ENCODE assay signal across 35 cellular contexts in the genomic region with DNA sequence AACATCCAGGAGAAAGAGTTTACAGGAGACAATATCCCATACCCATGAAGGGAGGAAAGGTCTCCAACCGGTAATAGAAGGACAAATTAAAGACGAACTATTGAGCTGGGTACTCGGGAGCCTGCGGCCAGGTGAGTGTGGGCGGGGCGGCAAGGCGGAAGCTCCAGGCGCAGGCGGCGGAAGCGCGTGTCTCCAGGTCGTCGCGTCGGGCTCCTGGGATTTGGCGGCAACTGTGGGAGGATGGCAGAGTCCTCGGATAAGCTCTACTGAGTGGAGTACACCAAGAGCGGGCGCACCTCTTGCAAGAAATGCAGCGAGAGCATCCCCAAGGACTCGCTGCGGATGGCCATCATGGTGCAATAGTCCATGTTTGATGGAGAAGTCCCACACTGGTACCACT.
"Had no signal": no experiment of that assay in that cellular context is flagged by ENCODE, and none has a peak within 500 bp of the region (broad histone marks: within the 10 kb centered on the region; RNA-seq: fewer than 3 reads in every experiment).

No MANE protein-coding gene starts in this region.

- ATAC-seq: activated CD8-positive, alpha-beta T cell treated with anti-CD3 and anti-CD28 coated beads for 36 hours; activated naive CD4-positive, alpha-beta T cell treated with anti-CD3 and anti-CD28 coated beads, Interleukin-2, amount 50 U/mL, for 72 hours; activated T-cell treated with anti-CD3 and anti-CD28 coated beads, Interleukin-2, amount 50 U/mL, for 4 hours; activated T-cell treated with anti-CD3 and anti-CD28 coated beads, Interleukin-2, amount 50 U/mL, for 72 hours; activated T-helper 17 cell treated with anti-CD3 and anti-CD28 coated beads, Interleukin-2, amount 50 U/mL, for 72 hours; body of pancreas had no signal

- DNase-seq: activated B cell treated with CpG ODN at 0.5 μM for 24 hours; activated CD4-positive, alpha-beta memory T cell treated with anti-CD3 and anti-CD28 coated beads for 36 hours; activated CD4-positive, alpha-beta T cell treated with anti-CD3 and anti-CD28 coated beads for 4 hours; activated CD4-positive, alpha-beta T cell treated with anti-CD3 and anti-CD28 coated beads, Interleukin-2, amount 10 ng/mL, durations not matched to agents 24 days and 14 days; activated CD4-positive, alpha-beta T cell treated with anti-CD3 and anti-CD28 coated beads, Interleukin-2, amount 50 U/mL, for 1 hour; activated CD4-positive, alpha-beta T cell treated with anti-CD3 and anti-CD28 coated beads, Interleukin-2, amount 50 U/mL, for 4 hours; activated CD4-positive, CD25-positive, alpha-beta regulatory T cell treated with anti-CD3 and anti-CD28 coated beads, Interleukin-2, amount 50 U/mL, for 72 hours; activated CD8-positive, alpha-beta memory T cell treated with anti-CD3 and anti-CD28 coated beads, Interleukin-2, amount 50 U/mL, for 4 hours; activated CD8-positive, alpha-beta T cell treated with anti-CD3 and anti-CD28 coated beads for 36 hours; activated effector memory CD4-positive, alpha-beta T cell treated with anti-CD3 and anti-CD28 coated beads, Interleukin-2, amount 50 U/mL, for 16 hours; activated gamma-delta T cell treated with Interleukin-2 at 50 U/mL for 16 hours; activated naive CD4-positive, alpha-beta T cell; activated naive CD4-positive, alpha-beta T cell treated with anti-CD3 and anti-CD28 coated beads for 36 hours; activated naive CD4-positive, alpha-beta T cell treated with anti-CD3 and anti-CD28 coated beads, Interleukin-2, amount 50 U/mL, for 16 hours; activated naive CD8-positive, alpha-beta T cell treated with anti-CD3 and anti-CD28 coated beads for 36 hours; activated T-cell treated with anti-CD3 and anti-CD28 coated beads for 4 hours; activated T-cell treated with anti-CD3 and anti-CD28 coated beads, Interleukin-2, amount 50 U/mL, for 1 hour; activated T-cell treated with anti-CD3 and anti-CD28 coated beads, Interleukin-2, amount 50 U/mL, for 4 hours; activated T-cell treated with anti-CD3 and anti-CD28 coated beads, Interleukin-2, amount 50 U/mL, for 72 hours; adrenal gland; amniotic stem cell; aorta; body of pancreas; brain microvascular endothelial cell; central memory CD4-positive, alpha-beta T cell; T-helper 1 cell; T-helper 2 cell; T-helper 9 cell had no signal

- H3K27me3 ChIP-seq: adrenal gland, body of pancreas, brain microvascular endothelial cell, breast epithelium had no signal

- H3K4me3 ChIP-seq: adrenal gland, body of pancreas, breast epithelium had no signal

- H3K36me3 ChIP-seq: adrenal gland, brain microvascular endothelial cell, breast epithelium had no signal

- H3K27ac ChIP-seq: adrenal gland, body of pancreas, brain microvascular endothelial cell, breast epithelium, VCaP had no signal

- H3K27ac Mint-ChIP-seq: activated B cell treated with CpG ODN at 0.5 μM for 24 hours; activated CD4-positive, alpha-beta memory T cell treated with anti-CD3 and anti-CD28 coated beads for 36 hours; activated CD4-positive, alpha-beta T cell treated with anti-CD3 and anti-CD28 coated beads, Interleukin-2, amount 10 ng/mL, durations not matched to agents 24 days and 14 days; activated CD8-positive, alpha-beta T cell treated with anti-CD3 and anti-CD28 coated beads for 36 hours; activated naive CD4-positive, alpha-beta T cell treated with anti-CD3 and anti-CD28 coated beads for 36 hours; activated naive CD8-positive, alpha-beta T cell treated with anti-CD3 and anti-CD28 coated beads for 36 hours; activated T-cell treated with anti-CD3 and anti-CD28 coated beads, Interleukin-2, amount 50 U/mL, for 72 hours; activated T-helper 1 cell treated with anti-CD3 and anti-CD28 coated beads, Interleukin-12 subunit alpha, Interleukin-12 subunit beta, Interleukin-2, Interleukin-4 antibody, amounts not matched to agents 30 ng/mL and 10 ng/mL and 1 ng/mL, durations not matched to agents 14 hours and 24 hours and 36 hours; activated T-helper 17 cell treated with anti-CD3 and anti-CD28 coated beads, Interleukin-2, amount 50 U/mL, for 72 hours; T-helper 1 cell treated with Interleukin-12 subunit alpha and Interleukin-12 subunit beta and Interleukin-4 antibody, amounts not matched to agents 30 μg/mL and 1 μg/mL, for 36 hours; T-helper 2 cell treated with Interferon-gamma antibody and Interleukin-4, amounts not matched to agents 5 μg/mL and 100 μg/mL, for 36 hours had no signal

- H3K4me3 Mint-ChIP-seq: activated B cell treated with CpG ODN at 0.5 μM for 24 hours; activated CD4-positive, alpha-beta memory T cell treated with anti-CD3 and anti-CD28 coated beads for 36 hours; activated CD4-positive, alpha-beta T cell treated with anti-CD3 and anti-CD28 coated beads, Interleukin-2, amount 10 ng/mL, durations not matched to agents 24 days and 14 days; activated CD8-positive, alpha-beta T cell treated with anti-CD3 and anti-CD28 coated beads for 36 hours; activated naive CD4-positive, alpha-beta T cell treated with anti-CD3 and anti-CD28 coated beads for 36 hours; activated naive CD8-positive, alpha-beta T cell treated with anti-CD3 and anti-CD28 coated beads for 36 hours; activated T-cell treated with anti-CD3 and anti-CD28 coated beads, Interleukin-2, amount 50 U/mL, for 4 hours; activated T-cell treated with anti-CD3 and anti-CD28 coated beads, Interleukin-2, amount 50 U/mL, for 72 hours; activated T-helper 1 cell treated with anti-CD3 and anti-CD28 coated beads, Interleukin-12 subunit alpha, Interleukin-12 subunit beta, Interleukin-2, Interleukin-4 antibody, amounts not matched to agents 30 ng/mL and 10 ng/mL and 1 ng/mL, durations not matched to agents 14 hours and 24 hours and 36 hours; activated T-helper 17 cell treated with anti-CD3 and anti-CD28 coated beads, Interleukin-2, amount 50 U/mL, for 72 hours; T-helper 1 cell treated with Interleukin-12 subunit alpha and Interleukin-12 subunit beta and Interleukin-4 antibody, amounts not matched to agents 30 μg/mL and 1 μg/mL, for 36 hours; T-helper 2 cell treated with Interferon-gamma antibody and Interleukin-4, amounts not matched to agents 5 μg/mL and 100 μg/mL, for 36 hours had no signal

- H3K4me1 ChIP-seq: adrenal gland, body of pancreas, breast epithelium had no signal
